In the genomic region with DNA sequence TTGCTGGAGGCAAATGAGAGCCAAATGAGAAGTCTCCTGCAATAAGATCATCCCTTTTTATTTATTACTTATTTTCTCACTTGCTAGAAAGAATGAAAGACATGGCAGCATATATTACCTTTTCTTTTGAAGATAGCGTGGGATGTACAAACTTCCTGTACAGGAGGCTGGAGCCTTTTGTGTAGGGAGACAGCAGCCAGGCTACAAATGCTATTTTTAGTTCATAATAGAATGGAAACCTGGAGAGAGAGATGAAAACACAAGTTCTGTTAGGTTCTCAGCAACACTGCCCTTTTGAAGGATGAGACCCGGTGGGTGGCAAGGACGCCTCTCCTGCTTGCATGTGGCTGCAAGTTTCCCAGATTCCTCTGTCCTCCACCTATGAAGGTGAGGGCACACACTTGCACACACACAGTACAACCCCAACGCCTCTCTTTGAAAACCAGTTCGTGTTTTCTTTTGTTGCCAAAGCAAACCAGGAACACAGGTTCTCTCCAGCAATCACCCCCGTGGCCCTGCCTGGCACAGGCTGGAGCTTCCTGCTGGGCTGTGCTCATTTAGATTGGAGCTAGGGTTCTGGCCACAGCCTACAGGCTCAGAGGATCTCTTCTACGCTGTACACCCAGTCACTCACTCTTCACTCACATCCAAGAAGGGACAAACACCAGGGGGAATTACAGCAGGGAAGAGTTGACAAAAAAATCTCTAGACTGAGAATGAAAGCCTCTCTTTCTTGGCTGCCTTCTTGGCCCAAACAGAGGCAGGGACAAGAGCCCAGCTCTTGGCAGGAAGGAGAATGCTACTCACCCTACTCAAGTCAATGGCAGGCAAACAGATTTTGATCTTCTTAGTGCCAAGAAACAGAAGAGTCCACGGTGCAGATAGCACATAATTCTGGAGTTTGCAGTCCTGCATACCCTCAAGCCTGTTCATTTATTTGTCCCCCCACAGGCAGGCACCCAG, we compare ENCODE assay signal across 16 cellular contexts. TPM values are rescaled to one million over a fixed set of nuclear protein-coding genes. Genes with fewer than 3 reads are reported as not detected.
DNase-seq lines count a peak whose midpoint lies in the region; ATAC-seq and TF ChIP-seq lines count a peak whose summit lies in the region.
"Had no signal": no experiment of that assay in that cellular context is flagged by ENCODE, and none has a peak within 500 bp of the region (broad histone marks: within the 10 kb centered on the region; RNA-seq: fewer than 3 reads in every experiment).

No MANE protein-coding gene starts in this region.

- no peak overlapping the region for H2BK120ac ChIP-seq in H9 (ENCODE audit: low read depth, low read length, poor library complexity, severe bottlenecking)

- WGBS in H9 (ENCODE audit: extremely low coverage, insufficient read length, low lambda C conversion rate) = no CpG with 5 or more reads among the region's 8 CpGs

- H4K5ac ChIP-seq in H9 (ENCODE audit: insufficient read length, low read depth, low read length) = no peak overlapping the region

- H3K27ac ChIP-seq in H9 (ENCODE audit: insufficient read length, low read depth, low read length) = no peak overlapping the region
- no peak overlapping the region for H3K27ac ChIP-seq in CD8-positive, alpha-beta T cell (ENCODE audit: low read depth, low read length)
- H3K27ac ChIP-seq: adrenal gland, epithelial cell of prostate had no signal

- H3K18ac ChIP-seq in H9 (ENCODE audit: insufficient read length, low read depth, low read length) = no peak overlapping the region

- no peak for TF ChIP-seq CTCF in epithelial cell of esophagus (IDR thresholded peaks at IDR 0.05; ENCODE audit: insufficient read depth, low read depth, low read length, missing control alignments)
- no peak for TF ChIP-seq CTCF in H9 (conservative IDR thresholded peaks at IDR 0.05)
- TF ChIP-seq CTCF in CD8-positive, alpha-beta T cell (IDR thresholded peaks at IDR 0.05) = no peak
- TF ChIP-seq CTCF in osteocyte (IDR thresholded peaks at IDR 0.05) = no peak

- H3K36me3 ChIP-seq in CD8-positive, alpha-beta T cell (ENCODE audit: insufficient read depth, low read length) = no peaks in the 10 kb centered on the region
- H3K36me3 ChIP-seq: adrenal gland had no signal

- H3K56ac ChIP-seq in H9 (ENCODE audit: insufficient read length, low read depth, low read length) = no peak overlapping the region

- peak; percentile 83 for DNase-seq in COR-L47 (lab: John Stamatoyannopoulos, UW)
- peak; percentile 46 for DNase-seq in NCI-H2227 (lab: John Stamatoyannopoulos, UW; ENCODE audit: unreplicated experiment)
- DNase-seq in epithelial cell of esophagus (ENCODE audit: low read depth) = peak; percentile 53
- DNase-seq in mucosa of gallbladder (ENCODE audit: low spot score) = peak; percentile 72
- DNase-seq in H9 = no peak
- DNase-seq in CD8-positive, alpha-beta T cell = no peak
- no peak for DNase-seq in osteocyte (ENCODE audit: extremely low spot score, unreplicated experiment)
- no peak for DNase-seq in Kasumi-1 (lab: John Stamatoyannopoulos, UW)
- DNase-seq: activated CD8-positive, alpha-beta memory T cell treated with anti-CD3 and anti-CD28 coated beads, Interleukin-2, amount 50 U/mL, for 48 hours; immature natural killer cell; Karpas-422; occipital lobe; stimulated activated CD4-positive, alpha-beta T cell treated with anti-CD3 and anti-CD28 coated beads, Interleukin-2, amount 100 ng/mL, for 48 hours had no signal

- no peaks in the 10 kb centered on the region for H3K23me2 ChIP-seq in H9 (ENCODE audit: insufficient read length, low read depth, low read length, poor library complexity, severe bottlenecking)

- H3K27ac Mint-ChIP-seq in H9 = peak overlapping the region in 1 of 3 experiments; percentile 59; a peak in 2 of 7 replicates
- no peak overlapping the region for H3K27ac Mint-ChIP-seq in CD8-positive, alpha-beta T cell
- no peak overlapping the region for H3K27ac Mint-ChIP-seq in osteocyte (ENCODE audit: unreplicated experiment)
- H3K27ac Mint-ChIP-seq: immature natural killer cell; T-helper 1 cell treated with Interleukin-12 subunit alpha and Interleukin-12 subunit beta and Interleukin-4 antibody, amounts not matched to agents 30 μg/mL and 1 μg/mL, for 36 hours had no signal

- no peaks in the 10 kb centered on the region for H3K27me3 ChIP-seq in H9 (ENCODE audit: insufficient read depth, low read length)
- H3K27me3 ChIP-seq in CD8-positive, alpha-beta T cell (ENCODE audit: insufficient read depth, low read length) = no peaks in the 10 kb centered on the region
- H3K27me3 ChIP-seq: adrenal gland had no signal

- peaks cover 4% of the 10 kb centered on the region; the same call in 1 of the 2 replicates for H3K4me1 ChIP-seq in H9 (ENCODE audit: insufficient read depth, low read length)
- no peaks in the 10 kb centered on the region for H3K4me1 ChIP-seq in CD8-positive, alpha-beta T cell (ENCODE audit: insufficient read depth, low read length)
- H3K4me1 ChIP-seq: adrenal gland had no signal

- no peaks in the 10 kb centered on the region for H3K36me3 Mint-ChIP-seq in H9 (ENCODE audit: insufficient read depth in 1 of 3, low read depth in 3 of 3)
- no peaks in the 10 kb centered on the region for H3K36me3 Mint-ChIP-seq in CD8-positive, alpha-beta T cell
- H3K36me3 Mint-ChIP-seq in osteocyte (ENCODE audit: unreplicated experiment) = no peaks in the 10 kb centered on the region
- H3K36me3 Mint-ChIP-seq: immature natural killer cell had no signal

- CTCF ChIA-PET in CD8-positive, alpha-beta T cell (lab: Charles Lee) = interaction anchor here (0.5 kb wide), 1 partner anchor 11 kb away, joined by 3 read pairs; no protein-coding TSS in a partner anchor

- no peaks in the 10 kb centered on the region for H3K9me3 ChIP-seq in H9 (ENCODE audit: control insufficient read depth, low read depth, low read length)
- no peaks in the 10 kb centered on the region for H3K9me3 ChIP-seq in CD8-positive, alpha-beta T cell (ENCODE audit: low read length)
- H3K9me3 ChIP-seq: adrenal gland had no signal

- H3K79me2 ChIP-seq in H9 (ENCODE audit: insufficient read depth, low read length) = no peaks in the 10 kb centered on the region

- POLR2A ChIA-PET in CD8-positive, alpha-beta T cell (lab: Charles Lee) = no interaction called here

- no peak overlapping the region for H3T11ph ChIP-seq in H9 (ENCODE audit: low read length)

- no peak overlapping the region for H3K23ac ChIP-seq in H9 (ENCODE audit: insufficient read length, low read depth, low read length)

- intact Hi-C loops in CD8-positive, alpha-beta T cell (cut with DNase I, micrococcal nuclease) = no loop called here

- H3K4me3 ChIP-seq in epithelial cell of esophagus (ENCODE audit: low read length) = no peak overlapping the region
- H3K4me3 ChIP-seq in CD8-positive, alpha-beta T cell (ENCODE audit: low read depth, low read length) = no peak overlapping the region
- H3K4me3 ChIP-seq: adrenal gland had no signal

- H2AFZ ChIP-seq in H9 (ENCODE audit: low read length) = no peak overlapping the region

- no peak overlapping the region for H2BK20ac ChIP-seq in H9 (ENCODE audit: low read depth, low read length, poor library complexity, severe bottlenecking)

- H4K20me1 ChIP-seq in H9 (ENCODE audit: control insufficient read depth, insufficient read depth, insufficient read length) = no peaks in the 10 kb centered on the region

- H2BK5ac ChIP-seq in H9 (ENCODE audit: insufficient read length, low read length) = no peak overlapping the region

- H4K8ac ChIP-seq in H9 (replicated peaks; ENCODE audit: insufficient read length, low read depth, low read length) = no peak overlapping the region

- H3K4ac ChIP-seq in H9 (ENCODE audit: low read depth, low read length) = no peak overlapping the region

- H3K4me3 Mint-ChIP-seq in H9 (no peak overlapping the region), osteocyte (ENCODE audit: unreplicated experiment) (no peak overlapping the region)
- no peak overlapping the region for H3K4me3 Mint-ChIP-seq in CD8-positive, alpha-beta T cell
- H3K4me3 Mint-ChIP-seq: immature natural killer cell; T-helper 1 cell treated with Interleukin-12 subunit alpha and Interleukin-12 subunit beta and Interleukin-4 antibody, amounts not matched to agents 30 μg/mL and 1 μg/mL, for 36 hours had no signal

- H3K4me2 ChIP-seq in H9 (ENCODE audit: insufficient read depth, insufficient read length, low read length) = no peak overlapping the region

- H3K79me1 ChIP-seq in H9 (ENCODE audit: insufficient read depth, low read depth, low read length, poor library complexity, severe bottlenecking) = no peaks in the 10 kb centered on the region

- no peak overlapping the region for H2AK5ac ChIP-seq in H9 (ENCODE audit: insufficient read length, low read length)

- peaks cover 26 to 27% of the 10 kb centered on the region in 2 experiments for H3K4me1 Mint-ChIP-seq in H9
- no peaks in the 10 kb centered on the region for H3K4me1 Mint-ChIP-seq in CD8-positive, alpha-beta T cell (ENCODE audit: low read depth)
- no peaks in the 10 kb centered on the region for H3K4me1 Mint-ChIP-seq in osteocyte (ENCODE audit: unreplicated experiment)
- H3K4me1 Mint-ChIP-seq: immature natural killer cell had no signal

- ATAC-seq in CD8-positive, alpha-beta T cell = no peak

- no peak overlapping the region for H2BK15ac ChIP-seq in H9 (ENCODE audit: low read depth, low read length)

- no peak overlapping the region for H3K9ac ChIP-seq in H9 (ENCODE audit: extremely low read depth, insufficient read length, low read length)

- H3K27me3 Mint-ChIP-seq in H9 (ENCODE audit: low read depth) = no peaks in the 10 kb centered on the region; the same call in 1 of the 2 replicates
- H3K27me3 Mint-ChIP-seq in CD8-positive, alpha-beta T cell (ENCODE audit: low read depth) = peaks cover 2% of the 10 kb centered on the region
- peaks cover 37% of the 10 kb centered on the region for H3K27me3 Mint-ChIP-seq in osteocyte (ENCODE audit: unreplicated experiment)

- H3K14ac ChIP-seq in H9 (ENCODE audit: insufficient read depth, low read length) = no peak overlapping the region

- no peak overlapping the region for H4K91ac ChIP-seq in H9 (ENCODE audit: insufficient read length, low read depth, low read length)

- H3K9me3 Mint-ChIP-seq in H9 (no peaks in the 10 kb centered on the region; a peak in 1 of 5 replicates), osteocyte (ENCODE audit: unreplicated experiment) (no peaks in the 10 kb centered on the region)
- H3K9me3 Mint-ChIP-seq in CD8-positive, alpha-beta T cell = no peaks in the 10 kb centered on the region
- H3K9me3 Mint-ChIP-seq: immature natural killer cell; T-helper 1 cell treated with Interleukin-12 subunit alpha and Interleukin-12 subunit beta and Interleukin-4 antibody, amounts not matched to agents 30 μg/mL and 1 μg/mL, for 36 hours had no signal

- H2BK12ac ChIP-seq in H9 (ENCODE audit: insufficient read length, low read depth, low read length) = no peak overlapping the region

RNA-seq across cellular contexts. Expression of gene MRPL35, which starts 55.6 kb away (rescaled TPM):
- total RNA-seq in mucosa of gallbladder = 39.5 TPM
- total RNA-seq in H9 (2021) = 43.5 and 47.5 TPM in 2 replicates
- total RNA-seq in CD8-positive, alpha-beta T cell = 1 to 10 TPM; 6.7 to 7.0 TPM
- 27.1 and 27.5 TPM in 2 replicates for total RNA-seq in osteocyte

RNA-seq across cellular contexts. Expression of gene IMMT, which starts 59.6 kb away (rescaled TPM):
- total RNA-seq in mucosa of gallbladder = 74.7 TPM
- total RNA-seq in H9 (2021) = 112 and 116 TPM in 2 replicates
- total RNA-seq in CD8-positive, alpha-beta T cell = 10 to 100 TPM; 34.3 to 35.8 TPM
- total RNA-seq in osteocyte = 79.9 and 81.8 TPM in 2 replicates

Comparison
In these comparisons a context has a peak if more than half of its experiments do, and no peak if none do; other contexts are left out.
1. DNase-seq: peak in COR-L47 (single experiment), NCI-H2227 (single experiment), epithelial cell of esophagus (single experiment) and mucosa of gallbladder (single experiment); none in H9 (single experiment), CD8-positive, alpha-beta T cell (0 of 7), osteocyte (single experiment) and Kasumi-1 (0 of 2).